8 cellular contexts compared by ENCODE assay signal in genomic region chrX:46573331-46573895, GRCh38. TPM values are rescaled to one million over a fixed set of nuclear protein-coding genes. Genes with fewer than 3 reads are reported as not detected.
DNase-seq lines count a peak whose midpoint lies in the region; ATAC-seq, FAIRE-seq and TF ChIP-seq lines count a peak whose summit lies in the region.

A gene with protein sequence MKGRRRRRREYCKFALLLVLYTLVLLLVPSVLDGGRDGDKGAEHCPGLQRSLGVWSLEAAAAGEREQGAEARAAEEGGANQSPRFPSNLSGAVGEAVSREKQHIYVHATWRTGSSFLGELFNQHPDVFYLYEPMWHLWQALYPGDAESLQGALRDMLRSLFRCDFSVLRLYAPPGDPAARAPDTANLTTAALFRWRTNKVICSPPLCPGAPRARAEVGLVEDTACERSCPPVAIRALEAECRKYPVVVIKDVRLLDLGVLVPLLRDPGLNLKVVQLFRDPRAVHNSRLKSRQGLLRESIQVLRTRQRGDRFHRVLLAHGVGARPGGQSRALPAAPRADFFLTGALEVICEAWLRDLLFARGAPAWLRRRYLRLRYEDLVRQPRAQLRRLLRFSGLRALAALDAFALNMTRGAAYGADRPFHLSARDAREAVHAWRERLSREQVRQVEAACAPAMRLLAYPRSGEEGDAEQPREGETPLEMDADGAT (plus strand): TSS chrX:46573765. CDS start chrX:46573932, 167 bp downstream.

- no peaks in the 10 kb centered on the region for H3K36me3 ChIP-seq in colonic mucosa

- TF ChIP-seq CTCF in 22Rv1 (IDR thresholded peaks at IDR 0.05) (peak; percentile 11; the same call in 1 of the 2 replicates), colonic mucosa (IDR thresholded peaks at IDR 0.05) (no peak)

- H3K27ac ChIP-seq in 22Rv1 = no peak within 1 kb of the TSS
- H3K27ac ChIP-seq in colonic mucosa = peak within 1 kb of the TSS; percentile 39

- DNase-seq in GM18507 (ENCODE audit: extremely low spot score, insufficient read length, low read depth) (no peak), NCI-H345 (lab: John Stamatoyannopoulos, UW) (peak; percentile 78), colonic mucosa (peak; percentile 56), kidney glomerular epithelial cell (lab: John Stamatoyannopoulos, UW) (peak; percentile 14)
- peak; percentile 39 for DNase-seq in stimulated activated CD4-positive, alpha-beta T cell treated with anti-CD3 and anti-CD28 coated beads, Interleukin-2, amount 100 ng/mL, for 4 hours (ENCODE audit: low read depth)

- intact Hi-C loops in colonic mucosa (cut with DNase I) = no loop called here

- H3K9ac ChIP-seq in colonic mucosa (ENCODE audit: low read depth in 2 of 2, low read length in 2 of 2) = peak within 1 kb of the TSS; percentile 40 to 53

- peak within 1 kb of the TSS; percentile 48 for H3K4me3 ChIP-seq in colonic mucosa

- no peaks in the 10 kb centered on the region for H3K4me1 ChIP-seq in colonic mucosa

- H3K9me3 ChIP-seq in colonic mucosa = no peaks in the 10 kb centered on the region

- H3K27me3 ChIP-seq in colonic mucosa = no peaks in the 10 kb centered on the region

- peak; percentile 31 for ATAC-seq in HG03039 (IDR thresholded peaks at IDR 0.05; ENCODE audit: unreplicated experiment)
- ATAC-seq in activated CD4-positive, CD25-positive, alpha-beta regulatory T cell treated with anti-CD3 and anti-CD28 coated beads, Interleukin-2, amount 50 U/mL, for 24 hours = peak; percentile 41 to 50

- FAIRE-seq in GM18507 (lab: Jason Lieb, UNC) = peak; percentile 72

RNA-seq across cellular contexts. Expression of the gene that starts here (rescaled TPM):
- 1 to 10 TPM; 1.8 to 2.0 TPM for total RNA-seq in colonic mucosa
